In the genomic region with DNA sequence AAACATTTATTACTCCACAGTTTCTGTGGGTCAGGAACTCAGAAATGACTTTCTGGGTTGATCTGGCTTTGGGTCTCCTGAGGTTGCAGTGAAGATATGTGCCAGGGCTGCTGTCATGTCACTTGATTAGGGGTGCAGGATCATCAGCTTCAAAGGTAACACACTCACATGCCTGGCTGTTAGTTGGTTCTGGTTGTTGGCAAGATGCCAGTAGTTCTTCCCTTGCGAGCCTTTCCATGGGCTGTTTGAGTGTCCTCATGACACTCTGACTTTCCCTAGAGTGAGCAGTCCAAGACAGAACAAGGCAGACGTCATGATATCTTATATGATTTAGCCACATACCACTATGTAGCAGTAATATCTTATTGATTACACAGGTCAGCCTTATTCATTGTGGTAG, we compare ENCODE assay signal across 12 cellular contexts. TPM values are rescaled to one million over a fixed set of nuclear protein-coding genes. Genes with fewer than 3 reads are reported as not detected.
DNase-seq lines count a peak whose midpoint lies in the region; ATAC-seq, FAIRE-seq and TF ChIP-seq lines count a peak whose summit lies in the region.
"Had no signal": no experiment of that assay in that cellular context is flagged by ENCODE, and none has a peak within 500 bp of the region (broad histone marks: within the 10 kb centered on the region; RNA-seq: fewer than 3 reads in every experiment).

No MANE protein-coding gene starts in this region.

- intact Hi-C loops in CD4-positive, alpha-beta T cell (cut with DNase I, micrococcal nuclease) = loop anchor here (5.0 to 10.0 kb wide), 4 partner anchors 112 to 1524 kb away; partner anchors contain the start of genes ARPC5 (in 1 of the 2) and RNF2 (in 1 of the 2)

- ATAC-seq in A549 (no peak), GM18517 (IDR thresholded peaks at IDR 0.05; ENCODE audit: unreplicated experiment) (no peak)
- ATAC-seq in CD4-positive, alpha-beta T cell (ENCODE audit: poor library complexity) = no peak
- ATAC-seq: body of pancreas had no signal

- H3K4me3 ChIP-seq in A549 = no peak overlapping the region
- H3K4me3 ChIP-seq in fibroblast of villous mesenchyme (ENCODE audit: low read depth, low read length) = peak overlapping the region; percentile 95

- H3K9me3 Mint-ChIP-seq in CD4-positive, alpha-beta T cell = no peaks in the 10 kb centered on the region
- H3K9me3 Mint-ChIP-seq in osteocyte (ENCODE audit: unreplicated experiment) = no peaks in the 10 kb centered on the region
- H3K9me3 Mint-ChIP-seq: naive B cell had no signal

- peaks cover 20% of the 10 kb centered on the region for H3K4me1 ChIP-seq in A549

- no peak for TF ChIP-seq EP300 in A549 (IDR thresholded peaks at IDR 0.05)

- TF ChIP-seq POLR2A in A549 (IDR thresholded peaks at IDR 0.05; ENCODE audit: low read length) = no peak
- no peak for TF ChIP-seq POLR2A in GM12891 (IDR thresholded peaks at IDR 0.05; ENCODE audit: low read depth, low read length)

- FAIRE-seq in A549 (lab: Jason Lieb, UNC) (no peak), GM12891 (lab: Jason Lieb, UNC) (no peak)
- FAIRE-seq: D721Med had no signal

- TF ChIP-seq RAD21 in A549 (conservative IDR thresholded peaks at IDR 0.05 in 1 of 2, IDR thresholded peaks at IDR 0.05 in 1 of 2) = no peak

- CTCF ChIA-PET in A549 (lab: Yijun Ruan, JAX) = interaction anchor here (0.8 to 2.5 kb wide), 4 partner anchors 9 to 174 kb away, joined by 3 to 21 read pairs (median 5); no protein-coding TSS in a partner anchor
- CTCF ChIA-PET in CD4-positive, alpha-beta T cell (lab: Charles Lee) = interaction anchor here (2.5 kb wide), 1 partner anchor 11 kb away, joined by 18 read pairs; no protein-coding TSS in a partner anchor

- peak overlapping the region; percentile 99 for H3K4me3 Mint-ChIP-seq in CD4-positive, alpha-beta T cell
- no peak overlapping the region for H3K4me3 Mint-ChIP-seq in osteocyte (ENCODE audit: unreplicated experiment)

- H3K27me3 Mint-ChIP-seq in CD4-positive, alpha-beta T cell = no peaks in the 10 kb centered on the region
- H3K27me3 Mint-ChIP-seq in osteocyte (ENCODE audit: unreplicated experiment) = no peaks in the 10 kb centered on the region
- H3K27me3 Mint-ChIP-seq: naive B cell had no signal

- H3K4me2 ChIP-seq in A549 = peak overlapping the region; percentile 98; the same call in 1 of the 3 replicates

- POLR2A ChIA-PET in A549 (lab: Yijun Ruan, JAX) = no interaction called here
- POLR2A ChIA-PET in CD4-positive, alpha-beta T cell (lab: Charles Lee) = interaction anchor here (3.7 to 4.2 kb wide), 2 partner anchors 159 to 404 kb away, joined by 24 to 38 read pairs; partner anchors contain the start of genes EDEM3 and IVNS1ABP

- 92% methylated on average over 2 of the region's 2 CpGs for WGBS in A549 (ENCODE audit: missing lambda C conversion rate)

- H3K27ac Mint-ChIP-seq in CD4-positive, alpha-beta T cell = no peak overlapping the region
- H3K27ac Mint-ChIP-seq in osteocyte (ENCODE audit: unreplicated experiment) = no peak overlapping the region

- no peaks in the 10 kb centered on the region for H3K27me3 ChIP-seq in CD4-positive, alpha-beta T cell (ENCODE audit: control insufficient read depth, insufficient read depth, low read length)
- H3K27me3 ChIP-seq: body of pancreas had no signal

- TF ChIP-seq CTCF in A549 (IDR thresholded peaks at IDR 0.05) (no peak), fibroblast of villous mesenchyme (IDR thresholded peaks at IDR 0.05; ENCODE audit: insufficient read depth, low read depth, low read length) (no peak), osteocyte (IDR thresholded peaks at IDR 0.05) (no peak)
- TF ChIP-seq CTCF in CD4-positive, alpha-beta T cell (IDR thresholded peaks at IDR 0.05) = no peak

- H3K27ac ChIP-seq in A549 = no peak overlapping the region
- H3K27ac ChIP-seq in CD4-positive, alpha-beta T cell (ENCODE audit: low read depth, low read length) = no peak overlapping the region

- peaks cover 40% of the 10 kb centered on the region for H3K4me1 Mint-ChIP-seq in CD4-positive, alpha-beta T cell (ENCODE audit: low read depth)
- H3K4me1 Mint-ChIP-seq in osteocyte (ENCODE audit: unreplicated experiment) = peaks cover 27% of the 10 kb centered on the region

- H3K36me3 Mint-ChIP-seq in CD4-positive, alpha-beta T cell (ENCODE audit: low read depth) = peaks cover 21% of the 10 kb centered on the region
- H3K36me3 Mint-ChIP-seq in osteocyte (ENCODE audit: unreplicated experiment) = peaks cover 17% of the 10 kb centered on the region

- peak in 1 of 2 experiments; percentile 4 for DNase-seq in A549 (ENCODE audit: low read depth in 1 of 2, low spot score in 1 of 2)
- DNase-seq in CD4-positive, alpha-beta T cell = no peak
- peak; percentile 4 for DNase-seq in RPMI7951 (ENCODE audit: low read depth)
- no peak for DNase-seq in fibroblast of villous mesenchyme (ENCODE audit: low read depth)
- no peak for DNase-seq in GM12891 (ENCODE audit: insufficient read length, low spot score)
- no peak for DNase-seq in dedifferentiated amniotic fluid mesenchymal stem cell (ENCODE audit: extremely low spot score)
- no peak for DNase-seq in osteocyte (ENCODE audit: extremely low spot score, unreplicated experiment)
- DNase-seq: naive B cell; stimulated activated CD8-positive, alpha-beta memory T cell treated with anti-CD3 and anti-CD28 coated beads, Interleukin-4, amount 100 ng/mL, for 48 hours had no signal

- H3K9me3 ChIP-seq in A549 = no peaks in the 10 kb centered on the region
- H3K9me3 ChIP-seq in CD4-positive, alpha-beta T cell (ENCODE audit: control insufficient read depth, low read length) = no peaks in the 10 kb centered on the region
- H3K9me3 ChIP-seq: body of pancreas had no signal

TF ChIP-seq in A549, 52 proteins besides CTCF, POLR2A, EP300 and RAD21 (continues in another document):
- TF ChIP-seq JUN (IDR thresholded peaks at IDR 0.05) (no peak), HDAC2 (IDR thresholded peaks at IDR 0.05) (no peak), HOXB5 (CRISPR knock-in tag; IDR thresholded peaks at IDR 0.05) (no peak), ZSCAN20 (CRISPR knock-in tag; IDR thresholded peaks at IDR 0.05) (no peak), EHF (CRISPR knock-in tag; IDR thresholded peaks at IDR 0.05) (no peak), SMC3 (IDR thresholded peaks at IDR 0.05) (no peak), CHD2 (IDR thresholded peaks at IDR 0.05; ENCODE audit: low read length, partially characterized antibody) (no peak)
- TF ChIP-seq, protein P1, sequence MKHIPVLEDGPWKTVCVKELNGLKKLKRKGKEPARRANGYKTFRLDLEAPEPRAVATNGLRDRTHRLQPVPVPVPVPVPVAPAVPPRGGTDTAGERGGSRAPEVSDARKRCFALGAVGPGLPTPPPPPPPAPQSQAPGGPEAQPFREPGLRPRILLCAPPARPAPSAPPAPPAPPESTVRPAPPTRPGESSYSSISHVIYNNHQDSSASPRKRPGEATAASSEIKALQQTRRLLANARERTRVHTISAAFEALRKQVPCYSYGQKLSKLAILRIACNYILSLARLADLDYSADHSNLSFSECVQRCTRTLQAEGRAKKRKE (CRISPR knock-in tag; IDR thresholded peaks at IDR 0.05; ENCODE audit: low read depth) = no peak

TF ChIP-seq in GM12891, 5 proteins besides CTCF, POLR2A, EP300 and RAD21:
- TF ChIP-seq TAF1 (IDR thresholded peaks at IDR 0.05; ENCODE audit: low read depth, low read length) (no peak), SPI1 (IDR thresholded peaks at IDR 0.05; ENCODE audit: low read depth, low read length) (no peak), PAX5 (IDR thresholded peaks at IDR 0.05; ENCODE audit: insufficient read depth, low read length, severe bottlenecking) (no peak), POU2F2 (IDR thresholded peaks at IDR 0.05; ENCODE audit: low read depth, low read length) (no peak), POLR2AphosphoS5 (IDR thresholded peaks at IDR 0.05; ENCODE audit: low read depth, low read length) (no peak)

RNA-seq across cellular contexts. Expression of gene SWT1, which starts 1.8 kb away (rescaled TPM):
- polyA plus RNA-seq in A549 (2011; rRNA removed) = 2.2 and 2.4 TPM in 2 replicates
- polyA plus RNA-seq in A549 (2012; cell fraction: cytosol; rRNA removed) = 0.27 and 0.30 TPM in 2 replicates
- polyA plus RNA-seq in A549 (2012; cell fraction: nucleus; rRNA removed) = 0.24 and 0.31 TPM in 2 replicates
- 1.1 to 1.5 TPM (median 1.3 TPM) in 3 replicates for polyA plus RNA-seq in A549 (2017; fragmentation: RNase III; extraction: RNeasy Plus Mini Kit Qiagen cat#74134 plus additional on column Dnase treatment)
- polyA minus RNA-seq in A549 (2011; rRNA and poly(A)+ RNA removed) = 0.83 and 0.87 TPM in 2 replicates
- total RNA-seq in CD4-positive, alpha-beta T cell = 1 to 10 TPM; 4.1 to 5.3 TPM
- total RNA-seq in RPMI7951 (2014; rRNA removed; shearing (Covaris generic)) = 3.4 and 4.7 TPM in 2 replicates
- total RNA-seq in fibroblast of villous mesenchyme = 3.9 and 5.2 TPM in 2 replicates
- 1.2 TPM for polyA plus RNA-seq in GM12891 (2012; ENCODE audit: low read depth, missing spikeins)
- total RNA-seq in osteocyte = 7.6 and 8.3 TPM in 2 replicates

RNA-seq across cellular contexts. Expression of gene TRMT1L, which starts 2.1 kb away (rescaled TPM):
- 45.1 and 52.4 TPM in 2 replicates for polyA plus RNA-seq in A549 (2011; rRNA removed)
- 8.3 and 8.7 TPM in 2 replicates for polyA plus RNA-seq in A549 (2012; cell fraction: cytosol; rRNA removed)
- 4.8 and 5.6 TPM in 2 replicates for polyA plus RNA-seq in A549 (2012; cell fraction: nucleus; rRNA removed)
- polyA plus RNA-seq in A549 (2017; fragmentation: RNase III; extraction: RNeasy Plus Mini Kit Qiagen cat#74134 plus additional on column Dnase treatment) = 14.9 to 17.3 TPM (median 16.1 TPM) in 3 replicates
- polyA minus RNA-seq in A549 (2011; rRNA and poly(A)+ RNA removed) = 26.2 and 27.1 TPM in 2 replicates
- 1 to 10 TPM; 2.8 to 4.7 TPM for total RNA-seq in CD4-positive, alpha-beta T cell
- total RNA-seq in RPMI7951 (2014; rRNA removed; shearing (Covaris generic)) = 19.2 and 20.4 TPM in 2 replicates
- total RNA-seq in fibroblast of villous mesenchyme = 11.6 and 24.6 TPM in 2 replicates
- polyA plus RNA-seq in GM12891 (2012; ENCODE audit: low read depth, missing spikeins) = 10.7 TPM
- 14.1 and 16.9 TPM in 2 replicates for total RNA-seq in osteocyte
